ENCODE assay signal across 8 cellular contexts in the genomic region with DNA sequence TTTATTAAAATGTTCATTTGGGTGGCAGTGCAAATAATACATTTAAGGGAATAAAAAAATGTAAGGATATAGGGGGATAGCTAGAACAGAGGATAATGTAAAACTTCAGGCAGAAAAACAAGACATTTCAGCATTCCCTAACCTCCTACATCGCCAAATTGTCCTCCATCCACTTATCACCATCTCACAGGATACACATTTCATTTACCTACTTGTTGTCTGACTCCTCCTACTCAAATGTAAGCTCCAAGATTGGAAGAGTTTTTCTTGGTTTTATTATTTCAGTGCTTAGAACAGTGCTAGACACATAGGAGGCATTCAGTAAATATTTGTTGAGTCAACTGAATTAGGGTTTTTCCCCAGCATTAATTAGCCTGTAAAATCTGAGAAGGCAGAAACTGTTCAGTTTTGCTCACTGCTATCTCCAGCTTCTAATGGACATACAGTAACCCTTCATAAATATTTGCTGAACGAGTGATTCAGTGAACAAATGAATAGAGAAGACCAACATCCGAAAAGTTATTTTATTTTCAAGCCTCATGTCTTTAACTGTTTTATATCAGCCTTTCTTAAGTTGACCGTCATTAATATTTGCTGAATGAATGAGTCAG. TPM values are rescaled to one million over a fixed set of nuclear protein-coding genes. Genes with fewer than 3 reads are reported as not detected.
A peak's percentile ranks its signal among the peaks of the same experiment; 100 is the strongest.
DNase-seq lines count a peak whose midpoint lies in the region; ATAC-seq, FAIRE-seq and TF ChIP-seq lines count a peak whose summit lies in the region.

No MANE protein-coding gene starts in this region.

- POLR2A ChIA-PET in HCT116 (lab: Charles Lee): interaction anchor here (1.3 kb wide), 1 partner anchor 175 kb away, joined by 6 read pairs; the partner anchor contains the start of gene SCN1A

- intact Hi-C loops in HCT116 (cut with micrococcal nuclease): loop anchor here (5.0 kb wide), 2 partner anchors 160 to 465 kb away; partner anchors contain the start of gene GALNT3

- no peaks in the 10 kb centered on the region for H3K27me3 ChIP-seq in HCT116 (ENCODE audit: insufficient read depth, low read length)

- TSS peak; percentile 66 for BruUV-seq in HCT116 (replicated peaks; lab: Mats Ljungman, UMichigan)

- CTCF ChIA-PET in HCT116 (lab: Charles Lee): interaction anchor here (0.9 to 3.6 kb wide), 2 partner anchors 175 to 659 kb away, joined by 4 to 26 read pairs; partner anchors contain the start of gene SCN1A

- peaks cover 26% of the 10 kb centered on the region for H3K79me2 ChIP-seq in HCT116 (ENCODE audit: insufficient read depth, low read length)

- no peak overlapping the region for H2AFZ ChIP-seq in HCT116 (ENCODE audit: low read depth, low read length, poor library complexity, severe bottlenecking)

- peak; percentile 5 for DNase-seq in AG20443 (ENCODE audit: low spot score)
- DNase-seq in HCT116 (ENCODE audit: low read depth, low spot score): no peak
- DNase-seq in kidney tubule cell (ENCODE audit: low spot score): peak; percentile 44
- no peak for DNase-seq in NCI-H128 (lab: John Stamatoyannopoulos, UW; ENCODE audit: unreplicated experiment)
- no peak for DNase-seq in amygdala (lab: John Stamatoyannopoulos, UW)
- no peak for DNase-seq in Ammon's horn (ENCODE audit: low spot score)
- DNase-seq in frontal cortex (ENCODE audit: low spot score in 2 of 2): no peak

- RAD21 ChIA-PET in HCT116 (lab: Charles Lee; ENCODE audit: low non-redundant PET in 1 of 2, low total read pairs in 2 of 2, uncharacterized antibody in 2 of 2, unreplicated experiment in 2 of 2): no interaction called here

- no peak for TF ChIP-seq RAD21 in HCT116 (IDR thresholded peaks at IDR 0.05; ENCODE audit: low read depth)

- no peak overlapping the region for H3K27ac ChIP-seq in HCT116 (ENCODE audit: low read depth, low read length)
- peak overlapping the region; percentile 86 for H3K27ac ChIP-seq in VCaP

- H3K4me2 ChIP-seq in HCT116 (ENCODE audit: low read length): peak overlapping the region; percentile 73

- no peaks in the 10 kb centered on the region; the same call in 1 of the 2 replicates for H4K20me1 ChIP-seq in HCT116 (ENCODE audit: insufficient read depth)

- H3K9me2 ChIP-seq in HCT116 (ENCODE audit: insufficient read depth): no peaks in the 10 kb centered on the region; the same call in 1 of the 2 replicates

- H3K4me3 ChIP-seq in HCT116 (replicated peaks in 1 of 2; ENCODE audit: low read depth in 1 of 2, low read length in 2 of 2): peak overlapping the region; percentile 66 to 75

- no peak for ATAC-seq in HCT116

- no peaks in the 10 kb centered on the region; a peak in 1 of 4 replicates for H3K36me3 ChIP-seq in HCT116 (ENCODE audit: control insufficient read depth in 1 of 2, insufficient read depth in 2 of 2, low read length in 2 of 2)

- no peaks in the 10 kb centered on the region for H3K9me3 ChIP-seq in HCT116 (ENCODE audit: control insufficient read depth in 1 of 2, insufficient read depth in 1 of 2, low read depth in 1 of 2, low read length in 2 of 2)

- H3K4me1 ChIP-seq in HCT116 (ENCODE audit: control insufficient read depth in 1 of 2, insufficient read depth in 2 of 2, low read length in 2 of 2): peaks cover 0 to 15% of the 10 kb centered on the region in 2 experiments; a peak in 2 of 4 replicates

- TF ChIP-seq CTCF in HCT116 (IDR thresholded peaks at IDR 0.05 in 2 of 3, conservative IDR thresholded peaks at IDR 0.05 in 1 of 3; ENCODE audit: borderline replicate concordance in 1 of 3, insufficient read depth in 1 of 3, low read depth in 2 of 3, low read length in 2 of 3) (no peak), VCaP (conservative IDR thresholded peaks at IDR 0.05) (no peak)

- no peak for FAIRE-seq in frontal cortex (lab: Jason Lieb, UNC)

- H3K9ac ChIP-seq in HCT116 (ENCODE audit: low read length): peak overlapping the region; percentile 60

- no peak for TF ChIP-seq POLR2A in HCT116 (IDR thresholded peaks at IDR 0.05; ENCODE audit: borderline replicate concordance, extremely low read depth, insufficient read depth, insufficient read length)

TF ChIP-seq in HCT116, 20 proteins besides CTCF, POLR2A, EP300 and RAD21:
- TF ChIP-seq CEBPB (IDR thresholded peaks at IDR 0.05; ENCODE audit: low read depth) (no peak), SRF (IDR thresholded peaks at IDR 0.05; ENCODE audit: low read depth) (no peak), SP1 (IDR thresholded peaks at IDR 0.05; ENCODE audit: low read depth) (no peak), SIN3A (IDR thresholded peaks at IDR 0.05; ENCODE audit: low read depth) (no peak), ZFX (IDR thresholded peaks at IDR 0.05) (no peak), ZBTB33 (IDR thresholded peaks at IDR 0.05; ENCODE audit: extremely low read depth, insufficient replicate concordance, low read length) (no peak), POLR2AphosphoS5 (IDR thresholded peaks at IDR 0.05; ENCODE audit: low read depth, low read length) (no peak), EZH2 (IDR thresholded peaks at IDR 0.05) (no peak), EZH2phosphoT487 (IDR thresholded peaks at IDR 0.05; ENCODE audit: borderline replicate concordance) (no peak), JUND (IDR thresholded peaks at IDR 0.05) (no peak), REST (IDR thresholded peaks at IDR 0.05; ENCODE audit: low read depth) (no peak), EGR1 (IDR thresholded peaks at IDR 0.05; ENCODE audit: low read depth) (no peak), CBX3 (IDR thresholded peaks at IDR 0.05; ENCODE audit: low read depth) (no peak), ELF1 (IDR thresholded peaks at IDR 0.05; ENCODE audit: borderline replicate concordance, low read depth) (no peak), ZNF274 (IDR thresholded peaks at IDR 0.05; ENCODE audit: low read depth, low read length) (no peak), YY1 (IDR thresholded peaks at IDR 0.05; ENCODE audit: extremely low read depth, insufficient replicate concordance, low read depth, low read length) (no peak)
- TF ChIP-seq, protein P1, sequence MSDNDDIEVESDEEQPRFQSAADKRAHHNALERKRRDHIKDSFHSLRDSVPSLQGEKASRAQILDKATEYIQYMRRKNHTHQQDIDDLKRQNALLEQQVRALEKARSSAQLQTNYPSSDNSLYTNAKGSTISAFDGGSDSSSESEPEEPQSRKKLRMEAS (IDR thresholded peaks at IDR 0.05): no peak
TF ChIP-seq in HCT116: peak in this region for 0.

RNA-seq across cellular contexts. Expression of gene TTC21B, which starts 0.9 kb away (rescaled TPM):
- total RNA-seq in HCT116 (2021; ENCODE audit: unreplicated experiment) (12.2 TPM), frontal cortex (91.3 TPM)
- polyA plus RNA-seq in HCT116 (2012): 5.3 and 6.8 TPM in 2 replicates

Comparison
In these comparisons a context has a peak if more than half of its experiments do, and no peak if none do; other contexts are left out.
1. DNase-seq: peak in AG20443 (single experiment) and kidney tubule cell (single experiment); none in HCT116 (single experiment), NCI-H128 (single experiment), amygdala (0 of 56), Ammon's horn (single experiment) and frontal cortex (0 of 2).